14 cellular contexts compared by ENCODE assay signal in the genomic region with DNA sequence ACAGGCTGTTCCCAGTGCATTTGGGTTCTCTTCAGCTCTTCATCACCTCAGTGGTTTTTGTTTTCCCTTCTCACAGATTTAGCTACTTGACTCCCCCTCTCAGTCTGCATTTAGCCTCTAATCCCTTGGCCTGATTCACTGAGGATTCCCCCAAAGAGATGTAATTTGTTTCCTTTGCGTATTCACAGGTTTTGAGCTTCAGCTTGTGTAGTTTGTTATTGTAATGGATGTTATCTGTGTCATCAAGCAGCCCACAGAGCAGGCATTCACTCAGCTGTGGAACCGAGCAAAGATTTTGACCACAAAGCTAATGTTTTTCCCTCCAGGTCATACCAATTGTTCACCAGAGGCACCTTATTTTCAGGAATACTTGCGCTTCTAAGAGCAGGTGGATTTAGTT. TPM values are rescaled to one million over a fixed set of nuclear protein-coding genes. Genes with fewer than 3 reads are reported as not detected.
DNase-seq lines count a peak whose midpoint lies in the region; ATAC-seq lines count a peak whose summit lies in the region.
"Had no signal": no experiment of that assay in that cellular context is flagged by ENCODE, and none has a peak within 500 bp of the region (broad histone marks: within the 10 kb centered on the region; RNA-seq: fewer than 3 reads in every experiment).

No MANE protein-coding gene starts in this region.

- 27% methylated on average over 3 of the region's 3 CpGs for WGBS in mesenchymal stem cell

- no peak overlapping the region for H2BK15ac ChIP-seq in mesenchymal stem cell (ENCODE audit: low read depth, poor library complexity, severe bottlenecking)

- peaks cover 7% of the 10 kb centered on the region for H3K79me2 ChIP-seq in ACC112 (ENCODE audit: control insufficient read depth, insufficient read depth, low read length, unreplicated experiment)

- no peak for ATAC-seq in HG02588 (IDR thresholded peaks at IDR 0.05; ENCODE audit: unreplicated experiment)
- ATAC-seq: heart left ventricle had no signal

- no peak overlapping the region for H2AK5ac ChIP-seq in mesenchymal stem cell (ENCODE audit: low read length, severe bottlenecking)

- no peak overlapping the region for H4K8ac ChIP-seq in mesenchymal stem cell (ENCODE audit: low read length)

- H2AFZ ChIP-seq in ACC112 (ENCODE audit: low read length, unreplicated experiment) (peak overlapping the region; percentile 54), mesenchymal stem cell (ENCODE audit: low read depth, low read length) (no peak overlapping the region)

- no peak overlapping the region for H2BK120ac ChIP-seq in mesenchymal stem cell (ENCODE audit: low read depth, low read length)

- no peak overlapping the region for H3K4ac ChIP-seq in mesenchymal stem cell (ENCODE audit: low read depth in 1 of 2, low read length in 2 of 2)

- H2BK5ac ChIP-seq in mesenchymal stem cell (ENCODE audit: low read depth, low read length, poor library complexity, severe bottlenecking) = no peak overlapping the region

- H3K4me1 ChIP-seq in ACC112 (ENCODE audit: control insufficient read depth, insufficient read depth, low read length, unreplicated experiment) (peaks cover 12% of the 10 kb centered on the region), HUES48 (ENCODE audit: control insufficient read depth, insufficient read depth, low read length) (peaks cover 23% of the 10 kb centered on the region), mesenchymal stem cell (ENCODE audit: control insufficient read depth, insufficient read depth, low read depth, low read length) (peaks cover 8% of the 10 kb centered on the region)

- no peaks in the 10 kb centered on the region; the same call in 1 of the 2 replicates for H3K36me3 ChIP-seq in ACC112 (ENCODE audit: insufficient read depth, low read length)
- no peaks in the 10 kb centered on the region for H3K36me3 ChIP-seq in HUES48 (ENCODE audit: control insufficient read depth, insufficient read depth, low read length)
- no peaks in the 10 kb centered on the region for H3K36me3 ChIP-seq in mesenchymal stem cell (ENCODE audit: control insufficient read depth in 1 of 2, insufficient read depth in 2 of 2, low read depth in 1 of 2, low read length in 2 of 2)
- H3K36me3 ChIP-seq: heart left ventricle, WERI-Rb-1 had no signal

- H3K27ac ChIP-seq in ACC112 (ENCODE audit: low read depth, low read length) (no peak overlapping the region), HUES48 (ENCODE audit: low read depth, low read length) (peak overlapping the region; percentile 83), caudate nucleus (ENCODE audit: low read depth, low read length) (peak overlapping the region; percentile 17), mesenchymal stem cell (ENCODE audit: low read length, poor library complexity, severe bottlenecking) (peak overlapping the region; percentile 38)
- H3K27ac ChIP-seq: WERI-Rb-1 had no signal

- no peak overlapping the region for H3K4me3 ChIP-seq in ACC112 (ENCODE audit: low read depth, low read length)
- no peak overlapping the region for H3K4me3 ChIP-seq in HUES48 (ENCODE audit: low read depth, low read length)
- H3K4me3 ChIP-seq in mesenchymal stem cell (ENCODE audit: insufficient read depth in 1 of 2, low read depth in 1 of 2, low read length in 2 of 2) = no peak overlapping the region
- H3K4me3 ChIP-seq: heart left ventricle, lung had no signal

- no peak overlapping the region for H3K4me2 ChIP-seq in mesenchymal stem cell (ENCODE audit: low read length, poor library complexity, severe bottlenecking)

- no peak overlapping the region for H3K23ac ChIP-seq in mesenchymal stem cell (ENCODE audit: low read length in 2 of 2)

- no peaks in the 10 kb centered on the region for H3K9me3 ChIP-seq in HUES48 (ENCODE audit: control insufficient read depth, insufficient read depth, low read length)
- H3K9me3 ChIP-seq in mesenchymal stem cell (ENCODE audit: control insufficient read depth, low read length) = no peaks in the 10 kb centered on the region
- H3K9me3 ChIP-seq: heart left ventricle had no signal

- no peak overlapping the region for H2BK12ac ChIP-seq in mesenchymal stem cell (ENCODE audit: low read length in 2 of 2)

- H4K91ac ChIP-seq in mesenchymal stem cell (ENCODE audit: low read length) = no peak overlapping the region

- H3K79me1 ChIP-seq in mesenchymal stem cell (replicated peaks; ENCODE audit: low read length, poor library complexity, severe bottlenecking) = peaks cover 2% of the 10 kb centered on the region

- DNase-seq in caudate nucleus (lab: John Stamatoyannopoulos, UW) (no peak), mesenchymal stem cell (peak; percentile 77), DMS 273 (lab: John Stamatoyannopoulos, UW; ENCODE audit: unreplicated experiment) (no peak)
- DNase-seq in stimulated activated CD4-positive, alpha-beta T cell treated with anti-CD3 and anti-CD28 coated beads, Interleukin-2, amount 100 ng/mL, for 24 hours = no peak
- no peak for DNase-seq in activated T-cell treated with anti-CD3 and anti-CD28 coated beads, Interleukin-2, amount 50 U/mL, for 48 hours
- DNase-seq: effector memory CD4-positive, alpha-beta T cell; heart left ventricle; NCI-H1092; NCI-H526; WERI-Rb-1 had no signal

- H3K27me3 ChIP-seq in ACC112 (ENCODE audit: insufficient read depth, low read length) (no peaks in the 10 kb centered on the region), HUES48 (ENCODE audit: control insufficient read depth, insufficient read depth, low read length) (peaks cover 2% of the 10 kb centered on the region; the same call in 1 of the 2 replicates), mesenchymal stem cell (ENCODE audit: control insufficient read depth in 1 of 2, insufficient read depth in 1 of 2, low read length in 2 of 2) (no peaks in the 10 kb centered on the region)
- H3K27me3 ChIP-seq: heart left ventricle had no signal

- no peak overlapping the region for H3K9ac ChIP-seq in HUES48 (ENCODE audit: low read depth, low read length)
- H3K9ac ChIP-seq in mesenchymal stem cell (ENCODE audit: low read length) = no peak overlapping the region

- no peak overlapping the region for H3K18ac ChIP-seq in mesenchymal stem cell (ENCODE audit: low read depth in 1 of 2, low read length in 2 of 2)

- peak overlapping the region in 1 of 2 experiments; percentile 58 for H3K14ac ChIP-seq in mesenchymal stem cell (ENCODE audit: low read length in 2 of 2)

RNA-seq across cellular contexts. Expression of gene ME3, which starts 6.4 kb away (rescaled TPM):
- 12.5 TPM for polyA plus RNA-seq in mesenchymal stem cell (2013, experiment 1 of 2)
- polyA plus RNA-seq in mesenchymal stem cell (2013, experiment 2 of 2) = 11.9 TPM
